Comparison of ENCODE assay signal across 11 cellular contexts in the genomic region with DNA sequence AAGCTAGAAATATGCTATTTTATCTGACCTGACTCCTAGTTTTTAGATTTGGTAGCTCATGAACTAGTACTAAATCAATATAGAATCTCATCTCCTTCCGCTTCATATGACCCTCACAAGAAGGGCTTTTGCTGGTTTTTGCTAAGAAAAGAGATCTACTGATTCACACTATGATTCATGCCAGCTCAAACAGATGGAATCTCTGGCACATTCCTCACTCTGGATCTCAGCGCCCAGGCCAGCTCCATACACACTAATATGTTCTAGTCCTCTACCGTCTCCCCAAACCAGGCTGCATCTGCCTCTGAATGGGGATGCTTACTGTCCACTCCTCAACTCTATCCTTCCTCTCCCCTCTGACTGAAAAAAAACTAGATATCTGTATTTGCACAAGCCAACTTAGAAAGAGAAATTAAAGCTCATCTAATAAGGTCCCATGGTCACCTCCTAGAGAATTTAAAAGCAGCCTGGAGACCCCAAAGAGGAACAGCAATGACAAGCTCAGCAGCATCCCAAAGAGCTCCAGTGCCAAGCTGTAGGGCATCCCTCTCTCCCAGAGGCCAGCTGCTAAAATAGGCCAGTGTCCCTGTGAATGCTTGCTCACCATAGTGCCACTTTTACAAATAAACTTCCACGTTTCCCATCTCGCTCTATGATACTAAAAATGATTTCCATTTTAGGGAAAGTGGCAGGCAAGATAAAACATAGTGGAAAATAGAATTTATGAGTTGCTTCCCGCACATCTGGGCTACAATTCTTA.
DNase-seq lines count a peak whose midpoint lies in the region; ATAC-seq and TF ChIP-seq lines count a peak whose summit lies in the region.
"Had no signal": no experiment of that assay in that cellular context is flagged by ENCODE, and none has a peak within 500 bp of the region (broad histone marks: within the 10 kb centered on the region; RNA-seq: fewer than 3 reads in every experiment).

No MANE protein-coding gene starts in this region.

- H3K27ac Mint-ChIP-seq in endothelial cell (ENCODE audit: unreplicated experiment) = no peak overlapping the region
- H3K27ac Mint-ChIP-seq: stimulated activated naive CD8-positive, alpha-beta T cell treated with anti-CD3 and anti-CD28 coated beads, Interleukin-15, amount 100 ng/mL, for 72 hours had no signal

- peaks cover 6 to 36% of the 10 kb centered on the region in 2 donors for H3K4me1 ChIP-seq in ascending aorta

- no peaks in the 10 kb centered on the region for H3K9me3 ChIP-seq in ascending aorta

- in situ Hi-C loops in GM13976 (cut with MboI; ENCODE audit: low sequenced_read_pairs, unreplicated experiment) = no loop called here

- H3K27ac ChIP-seq in ascending aorta = peak overlapping the region; percentile 59 to 70

- ATAC-seq in Right ventricle myocardium superior (ENCODE audit: poor library complexity) = peak; percentile 28
- ATAC-seq in GM18858 (IDR thresholded peaks at IDR 0.05; ENCODE audit: unreplicated experiment) = no peak
- ATAC-seq: GM12878; stimulated activated naive CD8-positive, alpha-beta T cell treated with anti-CD3 and anti-CD28 coated beads, Interleukin-15, amount 100 ng/mL, for 72 hours had no signal

- H3K36me3 ChIP-seq in ascending aorta = no peaks in the 10 kb centered on the region

- H3K9me3 Mint-ChIP-seq in endothelial cell (ENCODE audit: unreplicated experiment) = no peaks in the 10 kb centered on the region
- H3K9me3 Mint-ChIP-seq: stimulated activated naive CD8-positive, alpha-beta T cell treated with anti-CD3 and anti-CD28 coated beads, Interleukin-15, amount 100 ng/mL, for 72 hours had no signal

- H3K4me3 Mint-ChIP-seq in endothelial cell (ENCODE audit: unreplicated experiment) = no peak overlapping the region
- H3K4me3 Mint-ChIP-seq: stimulated activated naive CD8-positive, alpha-beta T cell treated with anti-CD3 and anti-CD28 coated beads, Interleukin-15, amount 100 ng/mL, for 72 hours had no signal

- no peak for TF ChIP-seq CTCF in HFF-Myc (IDR thresholded peaks at IDR 0.05; ENCODE audit: low read depth, low read length, missing control alignments)
- TF ChIP-seq CTCF in ascending aorta (IDR thresholded peaks at IDR 0.05) = no peak
- no peak for TF ChIP-seq CTCF in endothelial cell (IDR thresholded peaks at IDR 0.05; ENCODE audit: unreplicated experiment)
- no peak for TF ChIP-seq CTCF in GM13976 (IDR thresholded peaks at IDR 0.05; ENCODE audit: borderline replicate concordance, control extremely low read depth, extremely low read depth, insufficient read depth, missing control alignments)

- no peaks in the 10 kb centered on the region for H3K4me1 Mint-ChIP-seq in endothelial cell (ENCODE audit: unreplicated experiment)
- H3K4me1 Mint-ChIP-seq: stimulated activated naive CD8-positive, alpha-beta T cell treated with anti-CD3 and anti-CD28 coated beads, Interleukin-15, amount 100 ng/mL, for 72 hours had no signal

- H3K36me3 Mint-ChIP-seq in endothelial cell (ENCODE audit: low read depth, unreplicated experiment) = no peaks in the 10 kb centered on the region

- H3K4me3 ChIP-seq in HFF-Myc (replicated peaks; ENCODE audit: low read depth, low read length) (no peak overlapping the region), ascending aorta (peak overlapping the region in 1 of 2 donors; percentile 41)
- H3K4me3 ChIP-seq: GM12878 had no signal

- no peaks in the 10 kb centered on the region for H3K27me3 ChIP-seq in ascending aorta

- H3K27me3 Mint-ChIP-seq in endothelial cell (ENCODE audit: unreplicated experiment) = no peaks in the 10 kb centered on the region

- DNase-seq in HFF-Myc (ENCODE audit: extremely low read depth, low read depth) (peak; percentile 74), ascending aorta (ENCODE audit: low spot score in 2 of 2) (peak in 1 of 2 donors; percentile 82), Right ventricle myocardium superior (no peak), stromal cell of bone marrow (ENCODE audit: low read depth) (peak; percentile 84), endothelial cell (ENCODE audit: low spot score) (no peak), GM13976 (ENCODE audit: low spot score) (no peak), NCI-H1930 (lab: John Stamatoyannopoulos, UW) (no peak)
- DNase-seq: activated T-cell treated with anti-CD3 and anti-CD28 coated beads, Interleukin-2, amount 50 U/mL, for 1 hour; stimulated activated naive CD8-positive, alpha-beta T cell treated with anti-CD3 and anti-CD28 coated beads, Interleukin-15, amount 100 ng/mL, for 72 hours had no signal

- intact Hi-C loops in ascending aorta (cut with DNase I) (loop anchor here (1.0 to 5.0 kb wide), 3 partner anchors 12 to 111 kb away; a partner anchor contains a TSS), Right ventricle myocardium superior (cut with DNase I) (no loop called here)

Comparison
In these comparisons a context has a peak if more than half of its experiments do, and no peak if none do; other contexts are left out.
1. DNase-seq: peak in HFF-Myc (single experiment) and stromal cell of bone marrow (single experiment); none in Right ventricle myocardium superior (single experiment), endothelial cell (single experiment), GM13976 (single experiment) and NCI-H1930 (0 of 2).